Comparison of ENCODE assay signal across 1 cellular context in the genomic region with DNA sequence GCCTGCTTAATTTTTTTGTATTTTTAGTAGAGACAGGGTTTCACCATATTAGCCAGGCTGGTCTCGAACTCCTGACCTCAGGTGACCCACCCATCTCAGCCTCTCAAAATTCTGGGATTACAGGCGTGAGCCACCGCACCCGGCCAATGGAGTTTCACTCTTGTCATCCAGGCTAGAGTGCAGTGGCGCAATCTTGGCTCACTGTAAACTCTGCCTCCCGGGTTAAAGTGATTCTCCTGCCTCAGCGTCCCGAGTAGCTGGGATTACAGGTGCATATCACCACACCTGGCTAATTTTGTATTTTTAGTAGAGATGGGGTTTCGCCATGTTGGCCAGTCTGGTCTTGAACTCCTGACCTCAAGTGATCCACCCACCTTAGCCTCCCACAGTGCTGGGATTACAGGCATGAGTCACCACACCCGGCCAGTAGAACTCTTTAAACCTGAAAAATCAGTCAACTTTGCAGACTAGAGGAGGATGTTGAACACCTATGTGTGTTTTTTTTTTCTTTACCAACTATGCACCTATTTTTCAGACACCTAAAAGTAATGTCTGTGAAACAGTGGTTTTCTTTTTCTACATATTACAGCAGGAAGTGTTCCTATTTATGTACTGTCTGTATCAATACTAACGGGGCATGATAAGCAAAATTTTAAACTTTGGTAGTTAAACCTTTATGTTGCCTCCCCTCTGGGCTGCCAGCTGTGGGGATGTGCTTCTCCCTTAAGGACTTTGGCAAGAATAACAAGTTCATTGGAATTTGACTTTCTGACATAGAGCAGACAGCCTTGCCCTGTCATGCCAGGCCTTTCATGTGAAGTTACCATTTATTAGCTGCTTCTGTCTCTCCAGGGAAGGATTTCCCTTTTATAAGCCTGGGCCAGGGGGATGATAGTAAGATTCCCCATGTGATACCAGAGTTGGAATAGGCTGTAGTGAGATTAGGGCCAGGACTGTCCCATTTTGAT.
TF ChIP-seq lines count a peak whose summit lies in the region.

No MANE protein-coding gene starts in this region.

TF ChIP-seq in K562, 482 proteins besides CTCF, POLR2A, EP300 and RAD21 (continued from another document and continues in another):
- TF ChIP-seq, protein P1, sequence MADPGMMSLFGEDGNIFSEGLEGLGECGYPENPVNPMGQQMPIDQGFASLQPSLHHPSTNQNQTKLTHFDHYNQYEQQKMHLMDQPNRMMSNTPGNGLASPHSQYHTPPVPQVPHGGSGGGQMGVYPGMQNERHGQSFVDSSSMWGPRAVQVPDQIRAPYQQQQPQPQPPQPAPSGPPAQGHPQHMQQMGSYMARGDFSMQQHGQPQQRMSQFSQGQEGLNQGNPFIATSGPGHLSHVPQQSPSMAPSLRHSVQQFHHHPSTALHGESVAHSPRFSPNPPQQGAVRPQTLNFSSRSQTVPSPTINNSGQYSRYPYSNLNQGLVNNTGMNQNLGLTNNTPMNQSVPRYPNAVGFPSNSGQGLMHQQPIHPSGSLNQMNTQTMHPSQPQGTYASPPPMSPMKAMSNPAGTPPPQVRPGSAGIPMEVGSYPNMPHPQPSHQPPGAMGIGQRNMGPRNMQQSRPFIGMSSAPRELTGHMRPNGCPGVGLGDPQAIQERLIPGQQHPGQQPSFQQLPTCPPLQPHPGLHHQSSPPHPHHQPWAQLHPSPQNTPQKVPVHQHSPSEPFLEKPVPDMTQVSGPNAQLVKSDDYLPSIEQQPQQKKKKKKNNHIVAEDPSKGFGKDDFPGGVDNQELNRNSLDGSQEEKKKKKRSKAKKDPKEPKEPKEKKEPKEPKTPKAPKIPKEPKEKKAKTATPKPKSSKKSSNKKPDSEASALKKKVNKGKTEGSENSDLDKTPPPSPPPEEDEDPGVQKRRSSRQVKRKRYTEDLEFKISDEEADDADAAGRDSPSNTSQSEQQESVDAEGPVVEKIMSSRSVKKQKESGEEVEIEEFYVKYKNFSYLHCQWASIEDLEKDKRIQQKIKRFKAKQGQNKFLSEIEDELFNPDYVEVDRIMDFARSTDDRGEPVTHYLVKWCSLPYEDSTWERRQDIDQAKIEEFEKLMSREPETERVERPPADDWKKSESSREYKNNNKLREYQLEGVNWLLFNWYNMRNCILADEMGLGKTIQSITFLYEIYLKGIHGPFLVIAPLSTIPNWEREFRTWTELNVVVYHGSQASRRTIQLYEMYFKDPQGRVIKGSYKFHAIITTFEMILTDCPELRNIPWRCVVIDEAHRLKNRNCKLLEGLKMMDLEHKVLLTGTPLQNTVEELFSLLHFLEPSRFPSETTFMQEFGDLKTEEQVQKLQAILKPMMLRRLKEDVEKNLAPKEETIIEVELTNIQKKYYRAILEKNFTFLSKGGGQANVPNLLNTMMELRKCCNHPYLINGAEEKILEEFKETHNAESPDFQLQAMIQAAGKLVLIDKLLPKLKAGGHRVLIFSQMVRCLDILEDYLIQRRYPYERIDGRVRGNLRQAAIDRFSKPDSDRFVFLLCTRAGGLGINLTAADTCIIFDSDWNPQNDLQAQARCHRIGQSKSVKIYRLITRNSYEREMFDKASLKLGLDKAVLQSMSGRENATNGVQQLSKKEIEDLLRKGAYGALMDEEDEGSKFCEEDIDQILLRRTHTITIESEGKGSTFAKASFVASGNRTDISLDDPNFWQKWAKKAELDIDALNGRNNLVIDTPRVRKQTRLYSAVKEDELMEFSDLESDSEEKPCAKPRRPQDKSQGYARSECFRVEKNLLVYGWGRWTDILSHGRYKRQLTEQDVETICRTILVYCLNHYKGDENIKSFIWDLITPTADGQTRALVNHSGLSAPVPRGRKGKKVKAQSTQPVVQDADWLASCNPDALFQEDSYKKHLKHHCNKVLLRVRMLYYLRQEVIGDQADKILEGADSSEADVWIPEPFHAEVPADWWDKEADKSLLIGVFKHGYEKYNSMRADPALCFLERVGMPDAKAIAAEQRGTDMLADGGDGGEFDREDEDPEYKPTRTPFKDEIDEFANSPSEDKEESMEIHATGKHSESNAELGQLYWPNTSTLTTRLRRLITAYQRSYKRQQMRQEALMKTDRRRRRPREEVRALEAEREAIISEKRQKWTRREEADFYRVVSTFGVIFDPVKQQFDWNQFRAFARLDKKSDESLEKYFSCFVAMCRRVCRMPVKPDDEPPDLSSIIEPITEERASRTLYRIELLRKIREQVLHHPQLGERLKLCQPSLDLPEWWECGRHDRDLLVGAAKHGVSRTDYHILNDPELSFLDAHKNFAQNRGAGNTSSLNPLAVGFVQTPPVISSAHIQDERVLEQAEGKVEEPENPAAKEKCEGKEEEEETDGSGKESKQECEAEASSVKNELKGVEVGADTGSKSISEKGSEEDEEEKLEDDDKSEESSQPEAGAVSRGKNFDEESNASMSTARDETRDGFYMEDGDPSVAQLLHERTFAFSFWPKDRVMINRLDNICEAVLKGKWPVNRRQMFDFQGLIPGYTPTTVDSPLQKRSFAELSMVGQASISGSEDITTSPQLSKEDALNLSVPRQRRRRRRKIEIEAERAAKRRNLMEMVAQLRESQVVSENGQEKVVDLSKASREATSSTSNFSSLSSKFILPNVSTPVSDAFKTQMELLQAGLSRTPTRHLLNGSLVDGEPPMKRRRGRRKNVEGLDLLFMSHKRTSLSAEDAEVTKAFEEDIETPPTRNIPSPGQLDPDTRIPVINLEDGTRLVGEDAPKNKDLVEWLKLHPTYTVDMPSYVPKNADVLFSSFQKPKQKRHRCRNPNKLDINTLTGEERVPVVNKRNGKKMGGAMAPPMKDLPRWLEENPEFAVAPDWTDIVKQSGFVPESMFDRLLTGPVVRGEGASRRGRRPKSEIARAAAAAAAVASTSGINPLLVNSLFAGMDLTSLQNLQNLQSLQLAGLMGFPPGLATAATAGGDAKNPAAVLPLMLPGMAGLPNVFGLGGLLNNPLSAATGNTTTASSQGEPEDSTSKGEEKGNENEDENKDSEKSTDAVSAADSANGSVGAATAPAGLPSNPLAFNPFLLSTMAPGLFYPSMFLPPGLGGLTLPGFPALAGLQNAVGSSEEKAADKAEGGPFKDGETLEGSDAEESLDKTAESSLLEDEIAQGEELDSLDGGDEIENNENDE (IDR thresholded peaks at IDR 0.05; ENCODE audit: low read depth, low read length): no peak
- TF ChIP-seq, protein P2, sequence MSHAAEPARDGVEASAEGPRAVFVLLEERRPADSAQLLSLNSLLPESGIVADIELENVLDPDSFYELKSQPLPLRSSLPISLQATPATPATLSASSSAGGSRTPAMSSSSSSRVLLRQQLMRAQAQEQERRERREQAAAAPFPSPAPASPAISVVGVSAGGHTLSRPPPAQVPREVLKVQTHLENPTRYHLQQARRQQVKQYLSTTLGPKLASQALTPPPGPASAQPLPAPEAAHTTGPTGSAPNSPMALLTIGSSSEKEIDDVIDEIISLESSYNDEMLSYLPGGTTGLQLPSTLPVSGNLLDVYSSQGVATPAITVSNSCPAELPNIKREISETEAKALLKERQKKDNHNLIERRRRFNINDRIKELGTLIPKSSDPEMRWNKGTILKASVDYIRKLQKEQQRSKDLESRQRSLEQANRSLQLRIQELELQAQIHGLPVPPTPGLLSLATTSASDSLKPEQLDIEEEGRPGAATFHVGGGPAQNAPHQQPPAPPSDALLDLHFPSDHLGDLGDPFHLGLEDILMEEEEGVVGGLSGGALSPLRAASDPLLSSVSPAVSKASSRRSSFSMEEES (CRISPR knock-in tag; IDR thresholded peaks at IDR 0.05): no peak
- TF ChIP-seq, protein P3, sequence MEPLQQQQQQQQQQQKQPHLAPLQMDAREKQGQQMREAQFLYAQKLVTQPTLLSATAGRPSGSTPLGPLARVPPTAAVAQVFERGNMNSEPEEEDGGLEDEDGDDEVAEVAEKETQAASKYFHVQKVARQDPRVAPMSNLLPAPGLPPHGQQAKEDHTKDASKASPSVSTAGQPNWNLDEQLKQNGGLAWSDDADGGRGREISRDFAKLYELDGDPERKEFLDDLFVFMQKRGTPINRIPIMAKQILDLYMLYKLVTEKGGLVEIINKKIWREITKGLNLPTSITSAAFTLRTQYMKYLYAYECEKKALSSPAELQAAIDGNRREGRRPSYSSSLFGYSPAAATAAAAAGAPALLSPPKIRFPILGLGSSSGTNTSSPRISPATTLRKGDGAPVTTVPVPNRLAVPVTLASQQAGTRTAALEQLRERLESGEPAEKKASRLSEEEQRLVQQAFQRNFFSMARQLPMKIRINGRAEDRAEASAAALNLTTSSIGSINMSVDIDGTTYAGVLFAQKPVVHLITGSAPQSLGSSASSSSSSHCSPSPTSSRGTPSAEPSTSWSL (CRISPR knock-in tag; IDR thresholded peaks at IDR 0.05; ENCODE audit: borderline replicate concordance): no peak
- TF ChIP-seq TCF7L2 (IDR thresholded peaks at IDR 0.05; ENCODE audit: low read depth, low read length) (no peak), ZNF57 (CRISPR knock-in tag; IDR thresholded peaks at IDR 0.05) (no peak), NR3C1 (CRISPR knock-in tag; IDR thresholded peaks at IDR 0.05) (no peak), ZNF583 (CRISPR knock-in tag; IDR thresholded peaks at IDR 0.05) (no peak), ZNF589 (CRISPR knock-in tag; IDR thresholded peaks at IDR 0.05; ENCODE audit: low read depth) (no peak), DPF2 (IDR thresholded peaks at IDR 0.05) (peak; percentile 78), KDM5B (IDR thresholded peaks at IDR 0.05; ENCODE audit: insufficient replicate concordance, low read depth, low read length) (no peak), IFI16 (CRISPR knock-in tag; IDR thresholded peaks at IDR 0.05) (no peak), ZNF3 (CRISPR knock-in tag; IDR thresholded peaks at IDR 0.05) (no peak), ZNF224 (CRISPR knock-in tag; IDR thresholded peaks at IDR 0.05) (no peak), FOSL1 (tag; conservative IDR thresholded peaks at IDR 0.05) (peak; percentile 49; the same call in 1 of the 2 replicates), TBL1XR1 (IDR thresholded peaks at IDR 0.05; ENCODE audit: low read length in 2 of 2) (no peak), ILK (tag; IDR thresholded peaks at IDR 0.05; ENCODE audit: borderline replicate concordance, low read depth) (no peak), JUND (IDR thresholded peaks at IDR 0.05; ENCODE audit: borderline replicate concordance, low read depth, low read length) (peak; percentile 20; the same call in 1 of the 2 replicates), JUND (tag; IDR thresholded peaks at IDR 0.05; ENCODE audit: borderline replicate concordance, low read depth, low read length) (peak; percentile 40; the same call in 1 of the 3 replicates), PTRF (tag; IDR thresholded peaks at IDR 0.05) (no peak), RFX1 (IDR thresholded peaks at IDR 0.05) (no peak), NR2C1 (IDR thresholded peaks at IDR 0.05) (0 out of 2 replicates have a peak, but pooled peaks have one; percentile 20), NR2C1 (tag; IDR thresholded peaks at IDR 0.05) (peak; percentile 36; the same call in 1 of the 2 replicates), SMARCA5 (IDR thresholded peaks at IDR 0.05) (no peak), ZKSCAN1 (IDR thresholded peaks at IDR 0.05; ENCODE audit: low read depth, low read length) (no peak), HLTF (IDR thresholded peaks at IDR 0.05) (no peak), XRCC3 (IDR thresholded peaks at IDR 0.05) (no peak)
- TF ChIP-seq, protein P4, sequence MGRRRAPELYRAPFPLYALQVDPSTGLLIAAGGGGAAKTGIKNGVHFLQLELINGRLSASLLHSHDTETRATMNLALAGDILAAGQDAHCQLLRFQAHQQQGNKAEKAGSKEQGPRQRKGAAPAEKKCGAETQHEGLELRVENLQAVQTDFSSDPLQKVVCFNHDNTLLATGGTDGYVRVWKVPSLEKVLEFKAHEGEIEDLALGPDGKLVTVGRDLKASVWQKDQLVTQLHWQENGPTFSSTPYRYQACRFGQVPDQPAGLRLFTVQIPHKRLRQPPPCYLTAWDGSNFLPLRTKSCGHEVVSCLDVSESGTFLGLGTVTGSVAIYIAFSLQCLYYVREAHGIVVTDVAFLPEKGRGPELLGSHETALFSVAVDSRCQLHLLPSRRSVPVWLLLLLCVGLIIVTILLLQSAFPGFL (CRISPR knock-in tag; IDR thresholded peaks at IDR 0.05): no peak
- TF ChIP-seq, protein P5, sequence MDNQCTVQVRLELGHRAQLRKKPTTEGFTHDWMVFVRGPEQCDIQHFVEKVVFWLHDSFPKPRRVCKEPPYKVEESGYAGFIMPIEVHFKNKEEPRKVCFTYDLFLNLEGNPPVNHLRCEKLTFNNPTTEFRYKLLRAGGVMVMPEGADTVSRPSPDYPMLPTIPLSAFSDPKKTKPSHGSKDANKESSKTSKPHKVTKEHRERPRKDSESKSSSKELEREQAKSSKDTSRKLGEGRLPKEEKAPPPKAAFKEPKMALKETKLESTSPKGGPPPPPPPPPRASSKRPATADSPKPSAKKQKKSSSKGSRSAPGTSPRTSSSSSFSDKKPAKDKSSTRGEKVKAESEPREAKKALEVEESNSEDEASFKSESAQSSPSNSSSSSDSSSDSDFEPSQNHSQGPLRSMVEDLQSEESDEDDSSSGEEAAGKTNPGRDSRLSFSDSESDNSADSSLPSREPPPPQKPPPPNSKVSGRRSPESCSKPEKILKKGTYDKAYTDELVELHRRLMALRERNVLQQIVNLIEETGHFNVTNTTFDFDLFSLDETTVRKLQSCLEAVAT (IDR thresholded peaks at IDR 0.05): no peak
- TF ChIP-seq, protein P6, sequence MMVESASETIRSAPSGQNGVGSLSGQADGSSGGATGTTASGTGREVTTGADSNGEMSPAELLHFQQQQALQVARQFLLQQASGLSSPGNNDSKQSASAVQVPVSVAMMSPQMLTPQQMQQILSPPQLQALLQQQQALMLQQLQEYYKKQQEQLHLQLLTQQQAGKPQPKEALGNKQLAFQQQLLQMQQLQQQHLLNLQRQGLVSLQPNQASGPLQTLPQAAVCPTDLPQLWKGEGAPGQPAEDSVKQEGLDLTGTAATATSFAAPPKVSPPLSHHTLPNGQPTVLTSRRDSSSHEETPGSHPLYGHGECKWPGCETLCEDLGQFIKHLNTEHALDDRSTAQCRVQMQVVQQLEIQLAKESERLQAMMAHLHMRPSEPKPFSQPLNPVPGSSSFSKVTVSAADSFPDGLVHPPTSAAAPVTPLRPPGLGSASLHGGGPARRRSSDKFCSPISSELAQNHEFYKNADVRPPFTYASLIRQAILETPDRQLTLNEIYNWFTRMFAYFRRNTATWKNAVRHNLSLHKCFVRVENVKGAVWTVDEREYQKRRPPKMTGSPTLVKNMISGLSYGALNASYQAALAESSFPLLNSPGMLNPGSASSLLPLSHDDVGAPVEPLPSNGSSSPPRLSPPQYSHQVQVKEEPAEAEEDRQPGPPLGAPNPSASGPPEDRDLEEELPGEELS (CRISPR knock-in tag; IDR thresholded peaks at IDR 0.05; ENCODE audit: borderline replicate concordance): no peak
- TF ChIP-seq, protein P7, sequence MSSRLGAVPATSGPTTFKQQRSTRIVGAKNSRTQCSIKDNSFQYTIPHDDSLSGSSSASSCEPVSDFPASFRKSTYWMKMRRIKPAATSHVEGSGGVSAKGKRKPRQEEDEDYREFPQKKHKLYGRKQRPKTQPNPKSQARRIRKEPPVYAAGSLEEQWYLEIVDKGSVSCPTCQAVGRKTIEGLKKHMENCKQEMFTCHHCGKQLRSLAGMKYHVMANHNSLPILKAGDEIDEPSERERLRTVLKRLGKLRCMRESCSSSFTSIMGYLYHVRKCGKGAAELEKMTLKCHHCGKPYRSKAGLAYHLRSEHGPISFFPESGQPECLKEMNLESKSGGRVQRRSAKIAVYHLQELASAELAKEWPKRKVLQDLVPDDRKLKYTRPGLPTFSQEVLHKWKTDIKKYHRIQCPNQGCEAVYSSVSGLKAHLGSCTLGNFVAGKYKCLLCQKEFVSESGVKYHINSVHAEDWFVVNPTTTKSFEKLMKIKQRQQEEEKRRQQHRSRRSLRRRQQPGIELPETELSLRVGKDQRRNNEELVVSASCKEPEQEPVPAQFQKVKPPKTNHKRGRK (tag; IDR thresholded peaks at IDR 0.05): no peak
- TF ChIP-seq, protein P8, sequence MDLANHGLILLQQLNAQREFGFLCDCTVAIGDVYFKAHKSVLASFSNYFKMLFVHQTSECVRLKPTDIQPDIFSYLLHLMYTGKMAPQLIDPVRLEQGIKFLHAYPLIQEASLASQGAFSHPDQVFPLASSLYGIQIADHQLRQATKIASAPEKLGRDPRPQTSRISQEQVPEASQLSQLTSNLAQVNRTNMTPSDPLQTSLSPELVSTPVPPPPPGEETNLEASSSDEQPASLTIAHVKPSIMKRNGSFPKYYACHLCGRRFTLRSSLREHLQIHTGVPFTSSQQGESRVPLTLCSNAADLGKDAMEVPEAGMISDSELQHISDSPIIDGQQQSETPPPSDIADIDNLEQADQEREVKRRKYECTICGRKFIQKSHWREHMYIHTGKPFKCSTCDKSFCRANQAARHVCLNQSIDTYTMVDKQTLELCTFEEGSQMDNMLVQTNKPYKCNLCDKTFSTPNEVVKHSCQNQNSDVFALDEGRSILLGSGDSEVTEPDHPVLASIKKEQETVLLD (IDR thresholded peaks at IDR 0.05): no peak
